In the genomic region with DNA sequence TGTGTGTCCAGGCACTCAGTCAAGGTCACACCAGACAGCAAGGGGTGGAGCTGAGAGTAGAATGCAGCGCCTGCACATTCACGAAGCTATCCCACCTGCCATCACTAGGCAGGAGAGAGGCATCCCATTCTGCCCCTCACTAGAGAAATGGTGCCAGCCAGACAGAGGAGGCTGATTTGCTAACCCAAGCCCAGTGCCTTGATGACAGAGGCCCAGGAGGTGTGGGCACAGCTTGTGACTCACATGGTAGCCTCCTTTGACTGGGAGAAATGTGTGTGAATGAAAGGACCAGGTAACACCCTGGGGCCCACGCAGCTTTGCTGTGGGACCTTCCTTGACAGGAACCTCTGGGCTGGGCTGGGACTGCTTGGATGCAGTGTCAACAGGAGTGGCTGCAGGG, we compare ENCODE assay signal across 1 cellular context.
TF ChIP-seq lines count a peak whose summit lies in the region.

No MANE protein-coding gene starts in this region.

TF ChIP-seq in HepG2, 621 proteins besides CTCF, POLR2A, EP300 and RAD21:
- TF ChIP-seq PITX1 (CRISPR knock-in tag; IDR thresholded peaks at IDR 0.05) (0 out of 2 replicates have a peak, but pooled peaks have one; percentile 39), TFDP2 (CRISPR knock-in tag; IDR thresholded peaks at IDR 0.05) (no peak), NFRKB (IDR thresholded peaks at IDR 0.05) (no peak), HNF4A (CRISPR knock-in tag; IDR thresholded peaks at IDR 0.05) (no peak), SP1 (IDR thresholded peaks at IDR 0.05) (no peak), SP1 (CRISPR knock-in tag; IDR thresholded peaks at IDR 0.05) (no peak), ZSCAN22 (CRISPR knock-in tag; IDR thresholded peaks at IDR 0.05) (peak; percentile 85), ZIK1 (CRISPR knock-in tag; IDR thresholded peaks at IDR 0.05; ENCODE audit: borderline replicate concordance, low read depth) (no peak)
